ENCODE assay signal across 20 cellular contexts in the genomic region with DNA sequence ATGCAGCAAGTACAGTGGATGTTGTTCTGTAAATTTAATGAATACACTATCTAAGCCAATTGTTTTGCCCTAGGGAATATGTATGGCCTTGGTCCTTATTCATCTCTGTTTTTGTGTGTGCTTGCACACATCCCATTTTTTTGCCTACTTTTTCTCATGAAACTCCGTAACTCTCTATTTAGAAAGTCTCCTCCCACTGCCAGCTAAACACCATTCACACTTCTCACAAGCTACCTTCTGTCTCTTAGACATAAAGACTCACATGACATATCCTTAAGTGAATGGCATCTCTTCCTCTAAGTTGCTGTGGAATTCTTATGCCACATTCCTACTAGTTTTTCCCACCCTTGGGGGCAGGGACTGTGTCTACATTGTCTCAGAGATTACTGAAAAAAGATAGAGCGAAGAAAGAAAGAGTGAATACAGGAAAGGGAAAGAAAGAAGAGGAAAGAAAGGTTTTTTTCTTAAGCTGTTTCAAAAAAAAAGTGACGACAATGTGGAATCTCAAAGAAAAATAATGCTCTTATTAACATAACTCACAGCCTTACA.
"Had no signal": no experiment of that assay in that cellular context is flagged by ENCODE, and none has a peak within 500 bp of the region (broad histone marks: within the 10 kb centered on the region; RNA-seq: fewer than 3 reads in every experiment).

No MANE protein-coding gene starts in this region.

- H3K27me3 ChIP-seq: neutrophil had no signal

- DNase-seq: activated CD4-positive, alpha-beta T cell treated with anti-CD3 and anti-CD28 coated beads, Interleukin-2, amount 50 U/mL, for 4 hours; activated CD8-positive, alpha-beta memory T cell treated with anti-CD3 and anti-CD28 coated beads for 24 hours; activated CD8-positive, alpha-beta memory T cell treated with anti-CD3 and anti-CD28 coated beads, Interleukin-2, amount 50 U/mL, for 4 hours; activated T-cell treated with anti-CD3 and anti-CD28 coated beads, Interleukin-2, amount 50 U/mL, for 24 hours; aorta; left ventricle myocardium superior; naive B cell; pancreas; right cardiac atrium; stimulated activated CD4-positive, alpha-beta T cell treated with anti-CD3 and anti-CD28 coated beads, Interleukin-4, amount 100 ng/mL, for 24 hours; substantia nigra; T-helper 9 cell had no signal

- H3K36me3 Mint-ChIP-seq: activated naive CD4-positive, alpha-beta T cell treated with anti-CD3 and anti-CD28 coated beads, Interleukin-2, amount 50 U/mL, for 72 hours; naive B cell had no signal

- H3K4me3 ChIP-seq: coronary artery, pancreas, tibial nerve had no signal

- H3K36me3 ChIP-seq: neutrophil, pancreas, tibial nerve had no signal

- H3K4me3 Mint-ChIP-seq: activated T-cell treated with anti-CD3 and anti-CD28 coated beads, Interleukin-2, amount 50 U/mL, for 24 hours; activated T-helper 17 cell treated with anti-CD3 and anti-CD28 coated beads, Interleukin-2, amount 50 U/mL, for 72 hours; central memory CD8-positive, alpha-beta T cell; naive B cell; stimulated activated naive CD8-positive, alpha-beta T cell treated with anti-CD3 and anti-CD28 coated beads, Interleukin-15, Interleukin-2, amounts not matched to agents 100 ng/mL and 50 ng/mL, for 24 hours had no signal

- H3K27ac Mint-ChIP-seq: activated naive CD4-positive, alpha-beta T cell treated with anti-CD3 and anti-CD28 coated beads, Interleukin-2, amount 50 U/mL, for 72 hours; activated T-cell treated with anti-CD3 and anti-CD28 coated beads, Interleukin-2, amount 50 U/mL, for 24 hours; activated T-helper 17 cell treated with anti-CD3 and anti-CD28 coated beads, Interleukin-2, amount 50 U/mL, for 72 hours; naive B cell; stimulated activated naive CD8-positive, alpha-beta T cell treated with anti-CD3 and anti-CD28 coated beads, Interleukin-15, Interleukin-2, amounts not matched to agents 100 ng/mL and 50 ng/mL, for 24 hours had no signal

- H3K9me3 Mint-ChIP-seq: activated naive CD4-positive, alpha-beta T cell treated with anti-CD3 and anti-CD28 coated beads, Interleukin-2, amount 50 U/mL, for 72 hours; activated T-cell treated with anti-CD3 and anti-CD28 coated beads, Interleukin-2, amount 50 U/mL, for 24 hours; activated T-helper 17 cell treated with anti-CD3 and anti-CD28 coated beads, Interleukin-2, amount 50 U/mL, for 72 hours; central memory CD8-positive, alpha-beta T cell; stimulated activated naive CD8-positive, alpha-beta T cell treated with anti-CD3 and anti-CD28 coated beads, Interleukin-15, Interleukin-2, amounts not matched to agents 100 ng/mL and 50 ng/mL, for 24 hours had no signal

- H3K4me1 ChIP-seq: pancreas, tibial nerve had no signal

- H3K27me3 Mint-ChIP-seq: central memory CD8-positive, alpha-beta T cell had no signal

- H3K27ac ChIP-seq: coronary artery, epithelial cell of prostate, neutrophil, pancreas, tibial nerve had no signal

- H3K4me1 Mint-ChIP-seq: activated T-helper 17 cell treated with anti-CD3 and anti-CD28 coated beads, Interleukin-2, amount 50 U/mL, for 72 hours; central memory CD8-positive, alpha-beta T cell; naive B cell had no signal

- H3K9me3 ChIP-seq: neutrophil, pancreas, tibial nerve had no signal
